ENCODE assay signal across 10 cellular contexts in genomic region chr7:46486264-46487206, GRCh38.
A peak's percentile ranks its signal among the peaks of the same experiment; 100 is the strongest.
DNase-seq lines count a peak whose midpoint lies in the region; ATAC-seq and TF ChIP-seq lines count a peak whose summit lies in the region.
"Had no signal": no experiment of that assay in that cellular context is flagged by ENCODE, and none has a peak within 500 bp of the region (broad histone marks: within the 10 kb centered on the region; RNA-seq: fewer than 3 reads in every experiment).

No MANE protein-coding gene starts in this region.

- no peaks in the 10 kb centered on the region for H3K27me3 ChIP-seq in tibial artery

- H3K4me3 ChIP-seq in astrocyte of the spinal cord (ENCODE audit: low read depth, low read length) (no peak overlapping the region), tibial artery (no peak overlapping the region)

- intact Hi-C loops in tibial artery (cut with DNase I; ENCODE audit: low total_unique reads): no loop called here

- no peaks in the 10 kb centered on the region for H3K9me3 ChIP-seq in tibial artery

- ATAC-seq in HG02571 (IDR thresholded peaks at IDR 0.05; ENCODE audit: unreplicated experiment) (no peak), GM19455 (IDR thresholded peaks at IDR 0.05; ENCODE audit: unreplicated experiment) (no peak)
- ATAC-seq: naive thymus-derived CD4-positive, alpha-beta T cell had no signal

- H3K27ac ChIP-seq in tibial artery: peak overlapping the region; percentile 64 to 66

- no peaks in the 10 kb centered on the region for H3K36me3 ChIP-seq in tibial artery

- H3K4me1 ChIP-seq in tibial artery: peaks cover 0 to 45% (median 10%) of the 10 kb centered on the region in 4 donors

- no peak for TF ChIP-seq CTCF in astrocyte of the spinal cord (IDR thresholded peaks at IDR 0.05; ENCODE audit: low read depth, low read length)
- no peak for TF ChIP-seq CTCF in tibial artery (IDR thresholded peaks at IDR 0.05)

- in situ Hi-C loops in astrocyte of the spinal cord (cut with HindIII; ENCODE audit: low sequenced_read_pairs): no loop called here

- peak; percentile 30 for DNase-seq in HK-2 (ENCODE audit: unreplicated experiment)
- peak; percentile 73 for DNase-seq in astrocyte of the spinal cord (ENCODE audit: low read depth, low spot score)
- peak; percentile 35 for DNase-seq in hepatic stellate cell (ENCODE audit: low spot score)
- peak; percentile 81 to 89 for DNase-seq in tibial artery
- no peak for DNase-seq in hippocampal formation (lab: John Stamatoyannopoulos, UW)
- no peak for DNase-seq in NCI-H1930 (lab: John Stamatoyannopoulos, UW)
- DNase-seq: activated naive CD4-positive, alpha-beta T cell; naive thymus-derived CD4-positive, alpha-beta T cell had no signal

Comparison
In these comparisons a context has a peak if more than half of its experiments do, and no peak if none do; other contexts are left out.
1. DNase-seq: peak in HK-2 (single experiment), astrocyte of the spinal cord (single experiment), hepatic stellate cell (single experiment) and tibial artery (2 of 2); none in hippocampal formation (0 of 2) and NCI-H1930 (0 of 2).